21 cellular contexts compared by ENCODE assay signal in genomic region chr10:1638889-1639418, GRCh38.
DNase-seq lines count a peak whose midpoint lies in the region; ATAC-seq, FAIRE-seq and TF ChIP-seq lines count a peak whose summit lies in the region.
"Had no signal": no experiment of that assay in that cellular context is flagged by ENCODE, and none has a peak within 500 bp of the region (broad histone marks: within the 10 kb centered on the region; RNA-seq: fewer than 3 reads in every experiment).

No MANE protein-coding gene starts in this region.

- BruUV-seq in K562 (replicated peaks; lab: Mats Ljungman, UMichigan): no TSS peak

- no peak for DNase-seq in natural killer cell treated with Interleukin-12 subunit alpha and Interleukin-12 subunit beta and Interleukin-15 and Interleukin-18, amount 100 ng/mL, for 72 hours (ENCODE audit: low spot score)
- DNase-seq in natural killer cell (no peak), NCI-H2196 treated with DMSO at 0.1 percent for 48 hours (lab: John Stamatoyannopoulos, UW; ENCODE audit: unreplicated experiment) (peak; percentile 60), K562 (ENCODE audit: extremely low read depth in 1 of 4, low spot score in 3 of 4) (no peak), urothelium cell line (ENCODE audit: low spot score) (peak; percentile 35), smooth muscle cell (lab: John Stamatoyannopoulos, UW; ENCODE audit: unreplicated experiment) (no peak)
- DNase-seq in CD8-positive, alpha-beta T cell: no peak
- DNase-seq: activated CD4-positive, alpha-beta T cell treated with anti-CD3 and anti-CD28 coated beads for 36 hours; CD4-positive, CD25-positive, alpha-beta regulatory T cell; HFFc6; left lung; NCI-H187 treated with DMSO at 0.1 percent for 48 hours; NCI-H526; PC-9; sigmoid colon; stimulated activated naive CD4-positive, alpha-beta T cell treated with Interleukin-2 at 50 U/mL for 16 hours had no signal

- no peaks in the 10 kb centered on the region for H3K79me2 ChIP-seq in K562 (ENCODE audit: control insufficient read depth, insufficient read depth, low read length)
- H3K79me2 ChIP-seq in smooth muscle cell (ENCODE audit: low read depth): no peaks in the 10 kb centered on the region

- CTCF ChIA-PET in K562 (lab: Yijun Ruan, JAX; ENCODE audit: low intra/inter-chr PET ratio): no interaction called here
- CTCF ChIA-PET in CD8-positive, alpha-beta T cell (lab: Charles Lee): no interaction called here

- no peaks in the 10 kb centered on the region for H3K36me3 Mint-ChIP-seq in natural killer cell treated with Interleukin-12 subunit alpha and Interleukin-12 subunit beta and Interleukin-15 and Interleukin-18, amount 100 ng/mL, for 72 hours
- no peaks in the 10 kb centered on the region for H3K36me3 Mint-ChIP-seq in natural killer cell
- H3K36me3 Mint-ChIP-seq in CD8-positive, alpha-beta T cell: no peaks in the 10 kb centered on the region
- H3K36me3 Mint-ChIP-seq: CD4-positive, CD25-positive, alpha-beta regulatory T cell had no signal

- intact Hi-C loops in natural killer cell (cut with micrococcal nuclease) (no loop called here), K562 (cut with micrococcal nuclease) (no loop called here)
- intact Hi-C loops in CD8-positive, alpha-beta T cell (cut with DNase I, micrococcal nuclease): no loop called here

- H3K4me3 Mint-ChIP-seq in natural killer cell treated with Interleukin-12 subunit alpha and Interleukin-12 subunit beta and Interleukin-15 and Interleukin-18, amount 100 ng/mL, for 72 hours: no peak overlapping the region
- H3K4me3 Mint-ChIP-seq in natural killer cell: no peak overlapping the region
- no peak overlapping the region for H3K4me3 Mint-ChIP-seq in CD8-positive, alpha-beta T cell
- H3K4me3 Mint-ChIP-seq: activated CD4-positive, alpha-beta T cell treated with anti-CD3 and anti-CD28 coated beads for 36 hours; HFFc6 had no signal

- no peaks in the 10 kb centered on the region for H3K4me1 Mint-ChIP-seq in natural killer cell treated with Interleukin-12 subunit alpha and Interleukin-12 subunit beta and Interleukin-15 and Interleukin-18, amount 100 ng/mL, for 72 hours (ENCODE audit: low read depth in 2 of 2)
- H3K4me1 Mint-ChIP-seq in natural killer cell: no peaks in the 10 kb centered on the region
- H3K4me1 Mint-ChIP-seq in CD8-positive, alpha-beta T cell (ENCODE audit: low read depth): no peaks in the 10 kb centered on the region

- H3K9me1 ChIP-seq in K562 (ENCODE audit: control insufficient read depth, insufficient read depth, low read length): no peaks in the 10 kb centered on the region

- TF ChIP-seq CTCF in natural killer cell (IDR thresholded peaks at IDR 0.05) (no peak), K562 (IDR thresholded peaks at IDR 0.05 in 2 of 3, conservative IDR thresholded peaks at IDR 0.05 in 1 of 3; ENCODE audit: insufficient read depth in 2 of 3, low read depth in 1 of 3, low read length in 3 of 3) (no peak), smooth muscle cell (IDR thresholded peaks at IDR 0.05; ENCODE audit: borderline replicate concordance, insufficient read depth, poor library complexity, severe bottlenecking) (no peak)
- TF ChIP-seq CTCF in CD8-positive, alpha-beta T cell (IDR thresholded peaks at IDR 0.05): no peak

- POLR2A ChIA-PET in K562 (lab: Yijun Ruan, JAX): interaction anchor here (2.1 kb wide), 1 partner anchor 13 kb away, joined by 5 read pairs; no protein-coding TSS in a partner anchor
- POLR2A ChIA-PET in CD8-positive, alpha-beta T cell (lab: Charles Lee): no interaction called here

- ATAC-seq in natural killer cell treated with Interleukin-12 subunit alpha and Interleukin-12 subunit beta and Interleukin-15 and Interleukin-18, amount 100 ng/mL, for 72 hours: peak; percentile 52 to 62
- ATAC-seq in natural killer cell (no peak), K562 (no peak), HG03025 (IDR thresholded peaks at IDR 0.05; ENCODE audit: low FRiP score, unreplicated experiment) (no peak)
- no peak for ATAC-seq in CD8-positive, alpha-beta T cell
- ATAC-seq: activated CD4-positive, alpha-beta T cell treated with anti-CD3 and anti-CD28 coated beads for 36 hours; esophagus mucosa; left lung; pancreas had no signal

- no peak for FAIRE-seq in K562 (lab: Jason Lieb, UNC)
- no peak for FAIRE-seq in urothelium cell line (lab: Jason Lieb, UNC)
- FAIRE-seq: bronchial epithelial cell, pancreas had no signal

- no peaks in the 10 kb centered on the region for H3K4me1 ChIP-seq in K562 (replicated peaks in 1 of 2; ENCODE audit: control insufficient read depth in 2 of 2, insufficient read depth in 2 of 2, low read length in 2 of 2)
- H3K4me1 ChIP-seq in CD8-positive, alpha-beta T cell (ENCODE audit: insufficient read depth, low read length): no peaks in the 10 kb centered on the region
- H3K4me1 ChIP-seq in smooth muscle cell (ENCODE audit: low read depth): no peaks in the 10 kb centered on the region
- H3K4me1 ChIP-seq: left lung, pancreas, sigmoid colon had no signal

- 0% methylated on average over 7 of the region's 7 CpGs for whole genome bisulfite sequencing in K562 (ENCODE audit: insufficient coverage, low coverage, missing lambda C conversion rate)
- WGBS in smooth muscle cell (ENCODE audit: low lambda C conversion rate): 91% methylated on average over 7 of the region's 7 CpGs

- H2AFZ ChIP-seq in K562 (ENCODE audit: low read depth, low read length): no peak overlapping the region
- no peak overlapping the region for H2AFZ ChIP-seq in smooth muscle cell (ENCODE audit: low read depth)
- H2AFZ ChIP-seq: PC-9 had no signal

- H3K4me3 ChIP-seq in K562 (no peak overlapping the region), smooth muscle cell (no peak overlapping the region)
- no peak overlapping the region for H3K4me3 ChIP-seq in CD8-positive, alpha-beta T cell (ENCODE audit: low read depth, low read length)
- H3K4me3 ChIP-seq: left lung, pancreas, PC-9, sigmoid colon had no signal

- no peak for TF ChIP-seq POLR2A in K562 (conservative IDR thresholded peaks at IDR 0.05)

- H3K4me2 ChIP-seq in K562 (ENCODE audit: insufficient read depth, low read length) (no peak overlapping the region), smooth muscle cell (no peak overlapping the region)
- H3K4me2 ChIP-seq: PC-9 had no signal

- H4K20me1 ChIP-seq in K562 (replicated peaks; ENCODE audit: control insufficient read depth, insufficient read depth, low read length) (peaks cover 4% of the 10 kb centered on the region; the same call in 1 of the 2 replicates), smooth muscle cell (ENCODE audit: low read depth) (no peaks in the 10 kb centered on the region)

- in situ Hi-C loops in K562 (cut with MboI): no loop called here

- no peak for TF ChIP-seq RAD21 in K562 (CRISPR knock-in tag; conservative IDR thresholded peaks at IDR 0.05 in 1 of 2, IDR thresholded peaks at IDR 0.05 in 1 of 2)

- H3K36me3 ChIP-seq in K562 (ENCODE audit: control insufficient read depth, insufficient read depth, low read length): no peaks in the 10 kb centered on the region
- H3K36me3 ChIP-seq in CD8-positive, alpha-beta T cell (ENCODE audit: insufficient read depth, low read length): no peaks in the 10 kb centered on the region
- no peaks in the 10 kb centered on the region for H3K36me3 ChIP-seq in smooth muscle cell (ENCODE audit: low read depth)
- H3K36me3 ChIP-seq: left lung, pancreas, sigmoid colon had no signal

- H3K9ac ChIP-seq in K562 (ENCODE audit: insufficient read depth in 1 of 2, low read depth in 2 of 2, low read length in 2 of 2) (no peak overlapping the region), smooth muscle cell (ENCODE audit: low read depth) (no peak overlapping the region)

- H3K27ac ChIP-seq in K562 (ENCODE audit: extremely low read depth, low read depth, low read length) (no peak overlapping the region), smooth muscle cell (ENCODE audit: low read depth) (no peak overlapping the region)
- H3K27ac ChIP-seq in CD8-positive, alpha-beta T cell (ENCODE audit: low read depth, low read length): no peak overlapping the region
- H3K27ac ChIP-seq: left lung, pancreas, PC-9, sigmoid colon had no signal

- peaks cover 4% of the 10 kb centered on the region for H3K9me3 Mint-ChIP-seq in natural killer cell treated with Interleukin-12 subunit alpha and Interleukin-12 subunit beta and Interleukin-15 and Interleukin-18, amount 100 ng/mL, for 72 hours
- no peaks in the 10 kb centered on the region for H3K9me3 Mint-ChIP-seq in natural killer cell
- no peaks in the 10 kb centered on the region for H3K9me3 Mint-ChIP-seq in CD8-positive, alpha-beta T cell
- H3K9me3 Mint-ChIP-seq: activated T-helper 2 cell treated with anti-CD3 and anti-CD28 coated beads, Interferon-gamma antibody, Interleukin-2, Interleukin-4, amounts not matched to agents 10 μg/mL and 5 μg/mL and 100 μg/mL, durations not matched to agents 14 hours and 24 hours and 36 hours had no signal

- no peaks in the 10 kb centered on the region for H3F3A ChIP-seq in smooth muscle cell (ENCODE audit: low read depth)

- H3K27ac Mint-ChIP-seq in natural killer cell treated with Interleukin-12 subunit alpha and Interleukin-12 subunit beta and Interleukin-15 and Interleukin-18, amount 100 ng/mL, for 72 hours: no peak overlapping the region
- no peak overlapping the region for H3K27ac Mint-ChIP-seq in natural killer cell
- H3K27ac Mint-ChIP-seq in CD8-positive, alpha-beta T cell: no peak overlapping the region
- H3K27ac Mint-ChIP-seq: activated CD4-positive, alpha-beta T cell treated with anti-CD3 and anti-CD28 coated beads for 36 hours; activated T-helper 2 cell treated with anti-CD3 and anti-CD28 coated beads, Interferon-gamma antibody, Interleukin-2, Interleukin-4, amounts not matched to agents 10 μg/mL and 5 μg/mL and 100 μg/mL, durations not matched to agents 14 hours and 24 hours and 36 hours; CD4-positive, CD25-positive, alpha-beta regulatory T cell; HFFc6 had no signal

- H3K27me3 ChIP-seq in K562 (ENCODE audit: control insufficient read depth in 2 of 2, insufficient read depth in 2 of 2, low read length in 2 of 2): peaks cover 0 to 12% of the 10 kb centered on the region in 2 experiments; a peak in 2 of 5 replicates
- no peaks in the 10 kb centered on the region for H3K27me3 ChIP-seq in CD8-positive, alpha-beta T cell (ENCODE audit: insufficient read depth, low read length)
- peaks cover 7% of the 10 kb centered on the region for H3K27me3 ChIP-seq in smooth muscle cell (ENCODE audit: low read depth)

- TF ChIP-seq EP300 in K562 (IDR thresholded peaks at IDR 0.05; ENCODE audit: low read length): no peak

- peaks cover 6 to 19% of the 10 kb centered on the region in 2 donors for H3K27me3 Mint-ChIP-seq in natural killer cell treated with Interleukin-12 subunit alpha and Interleukin-12 subunit beta and Interleukin-15 and Interleukin-18, amount 100 ng/mL, for 72 hours
- peaks cover 0 to 13% of the 10 kb centered on the region in 2 donors for H3K27me3 Mint-ChIP-seq in natural killer cell (ENCODE audit: low read depth in 2 of 2)
- peaks cover 5% of the 10 kb centered on the region for H3K27me3 Mint-ChIP-seq in CD8-positive, alpha-beta T cell (ENCODE audit: low read depth)

- H3K9me3 ChIP-seq in K562 (replicated peaks; ENCODE audit: control insufficient read depth, insufficient read depth, low read depth, low read length) (no peaks in the 10 kb centered on the region), smooth muscle cell (replicated peaks; ENCODE audit: low read depth) (no peaks in the 10 kb centered on the region)
- no peaks in the 10 kb centered on the region for H3K9me3 ChIP-seq in CD8-positive, alpha-beta T cell (ENCODE audit: low read length)
- H3K9me3 ChIP-seq: left lung, pancreas, sigmoid colon had no signal

TF ChIP-seq in K562, 482 proteins besides CTCF, POLR2A, EP300 and RAD21 (continues in another document):
- no peak for TF ChIP-seq STAT5A (IDR thresholded peaks at IDR 0.05; ENCODE audit: borderline replicate concordance, low read length)
- TF ChIP-seq ZBED1 (IDR thresholded peaks at IDR 0.05): no peak

Comparison
In these comparisons a context has a peak if more than half of its experiments do, and no peak if none do; other contexts are left out.
1. ATAC-seq: peak in natural killer cell treated with Interleukin-12 subunit alpha and Interleukin-12 subunit beta and Interleukin-15 and Interleukin-18, amount 100 ng/mL, for 72 hours (2 of 2); none in natural killer cell (0 of 3), K562 (single experiment), CD8-positive, alpha-beta T cell (single experiment) and HG03025 (single experiment).
2. DNase-seq: peak in NCI-H2196 treated with DMSO at 0.1 percent for 48 hours (single experiment) and urothelium cell line (single experiment); none in natural killer cell treated with Interleukin-12 subunit alpha and Interleukin-12 subunit beta and Interleukin-15 and Interleukin-18, amount 100 ng/mL, for 72 hours (single experiment), natural killer cell (single experiment), K562 (0 of 4), CD8-positive, alpha-beta T cell (0 of 7) and smooth muscle cell (single experiment).